Comparison of ENCODE assay signal across 8 cellular contexts in the genomic region with DNA sequence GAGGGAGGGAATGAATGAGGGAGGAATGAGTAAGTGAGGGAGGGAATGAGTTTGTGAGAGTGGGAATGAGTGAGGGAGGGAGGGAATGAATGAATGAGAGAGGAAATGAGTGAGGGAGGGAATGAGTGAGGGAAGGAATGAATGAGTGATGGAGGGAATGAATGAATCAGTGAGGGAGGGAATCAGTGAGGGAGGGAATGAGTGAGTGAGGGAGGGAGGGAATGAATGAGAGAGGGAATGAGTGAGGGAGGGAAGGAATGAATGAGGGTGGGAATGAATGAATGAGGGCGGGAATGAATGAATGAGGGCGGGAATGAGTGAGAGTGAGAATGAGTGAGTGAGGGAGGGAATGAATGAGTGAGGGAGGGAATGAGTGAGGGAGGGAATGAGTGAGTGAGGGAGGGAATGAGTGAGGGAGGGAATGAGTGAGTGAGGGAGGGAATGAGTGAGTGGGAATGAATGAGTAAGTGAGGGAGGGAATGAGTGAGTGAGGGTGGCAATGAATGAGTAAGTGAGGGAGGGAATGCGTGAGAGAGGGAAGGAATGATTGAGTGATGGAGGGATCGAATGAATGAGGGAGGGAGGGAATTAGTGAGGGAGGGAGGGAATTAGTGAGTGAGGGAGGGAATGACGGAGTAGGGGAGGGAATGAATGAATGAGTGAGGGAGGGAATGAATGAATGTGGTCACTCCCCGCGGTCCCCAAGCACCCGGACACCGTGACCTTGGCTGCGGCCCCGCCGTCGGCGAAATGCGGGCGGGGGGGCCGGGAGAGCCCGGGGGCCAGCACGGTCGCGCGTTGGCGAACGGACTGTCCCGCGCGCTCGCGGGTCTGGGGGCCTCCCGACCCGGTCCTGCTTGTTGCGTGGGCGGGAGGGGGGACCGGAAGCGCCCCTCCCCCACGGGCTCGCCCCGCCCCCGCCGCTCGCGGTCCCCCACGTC. TPM values are rescaled to one million over a fixed set of nuclear protein-coding genes. Genes with fewer than 3 reads are reported as not detected.
A peak's percentile ranks its signal among the peaks of the same experiment; 100 is the strongest.
DNase-seq lines count a peak whose midpoint lies in the region; ATAC-seq and TF ChIP-seq lines count a peak whose summit lies in the region.

No MANE protein-coding gene starts in this region.

- H3K9me3 ChIP-seq in CD4-positive, alpha-beta memory T cell (ENCODE audit: control insufficient read depth in 1 of 2, low read length in 2 of 2) = no peaks in the 10 kb centered on the region
- H3K9me3 ChIP-seq in ascending aorta = no peaks in the 10 kb centered on the region
- H3K9me3 ChIP-seq in right lobe of liver = no peaks in the 10 kb centered on the region
- no peaks in the 10 kb centered on the region for H3K9me3 ChIP-seq in upper lobe of right lung

- 28% methylated on average over 6 of the region's 43 CpGs for WGBS in right lobe of liver (ENCODE audit: insufficient coverage, low coverage, low lambda C conversion rate, missing lambda C conversion rate)

- no peak for TF ChIP-seq POLR2A in right lobe of liver (IDR thresholded peaks at IDR 0.05)

- H3K4me1 ChIP-seq in CD4-positive, alpha-beta memory T cell (ENCODE audit: insufficient read depth, low read length) = peaks cover 48% of the 10 kb centered on the region
- H3K4me1 ChIP-seq in ascending aorta (peaks cover 21 to 23% of the 10 kb centered on the region in 2 donors), right lobe of liver (peaks cover 0 to 24% (median 11%) of the 10 kb centered on the region in 4 donors), upper lobe of right lung (peaks cover 27% of the 10 kb centered on the region)

- intact Hi-C loops in CD4-positive, alpha-beta memory T cell (cut with micrococcal nuclease) = loop anchor here (2.0 to 10.0 kb wide), 4 partner anchors 34 to 634 kb away; a partner anchor contains a TSS
- intact Hi-C loops in ascending aorta (cut with DNase I) = loop anchor here (5.0 kb wide), 1 partner anchor 304 kb away; a partner anchor contains a TSS
- intact Hi-C loops in right lobe of liver (cut with DNase I) = no loop called here
- intact Hi-C loops in upper lobe of right lung (cut with DNase I) = no loop called here

- peak overlapping the region; percentile 77 to 100 (median 99) for H3K27ac Mint-ChIP-seq in CD4-positive, alpha-beta memory T cell

- H3K27ac ChIP-seq in CD4-positive, alpha-beta memory T cell (ENCODE audit: low read depth, low read length) = peak overlapping the region; percentile 100
- H3K27ac ChIP-seq in ascending aorta (peak overlapping the region; percentile 96 to 99), right lobe of liver (peak overlapping the region; percentile 99 to 100 (median 100)), upper lobe of right lung (peak overlapping the region; percentile 98)

- DNase-seq in CD4-positive, alpha-beta memory T cell = no peak
- DNase-seq in LoVo (ENCODE audit: low spot score) (peak; percentile 46), ascending aorta (ENCODE audit: low spot score in 2 of 2) (no peak), right lobe of liver (no peak), upper lobe of right lung (no peak), NCI-H345 treated with DMSO at 0.1 percent for 48 hours (lab: John Stamatoyannopoulos, UW; ENCODE audit: unreplicated experiment) (no peak)

- peaks cover 9 to 21% of the 10 kb centered on the region in 2 donors for H3K36me3 Mint-ChIP-seq in CD4-positive, alpha-beta memory T cell

- peak overlapping the region; percentile 87 to 96 (median 90) for H3K4me3 Mint-ChIP-seq in CD4-positive, alpha-beta memory T cell

- CTCF ChIA-PET in CD4-positive, alpha-beta memory T cell (lab: Charles Lee; ENCODE audit: partially characterized antibody) = no interaction called here

- peaks cover 6% of the 10 kb centered on the region for H3K36me3 ChIP-seq in CD4-positive, alpha-beta memory T cell (ENCODE audit: insufficient read depth, low read length)
- H3K36me3 ChIP-seq in ascending aorta (peaks cover 0 to 9% of the 10 kb centered on the region in 2 donors), right lobe of liver (peaks cover 0 to 3% (median 0%) of the 10 kb centered on the region in 4 donors), upper lobe of right lung (peaks cover 5% of the 10 kb centered on the region)

- H3K4me3 ChIP-seq in CD4-positive, alpha-beta memory T cell (ENCODE audit: low read length in 2 of 2) = peak overlapping the region in 1 of 2 donors; percentile 85
- peak overlapping the region; percentile 83 to 91 for H3K4me3 ChIP-seq in ascending aorta
- H3K4me3 ChIP-seq in right lobe of liver = peak overlapping the region; percentile 58 to 85 (median 59)
- peak overlapping the region; percentile 64 for H3K4me3 ChIP-seq in upper lobe of right lung

- H3K27me3 Mint-ChIP-seq in CD4-positive, alpha-beta memory T cell = no peaks in the 10 kb centered on the region

- H3K27me3 ChIP-seq in CD4-positive, alpha-beta memory T cell (ENCODE audit: insufficient read depth, low read length) = no peaks in the 10 kb centered on the region
- H3K27me3 ChIP-seq in ascending aorta = no peaks in the 10 kb centered on the region
- no peaks in the 10 kb centered on the region for H3K27me3 ChIP-seq in right lobe of liver
- H3K27me3 ChIP-seq in upper lobe of right lung = no peaks in the 10 kb centered on the region

- POLR2A ChIA-PET in CD4-positive, alpha-beta memory T cell (lab: Charles Lee; ENCODE audit: partially characterized antibody) = interaction anchor here (0.6 to 1.8 kb wide), 15 partner anchors 8 to 1066 kb away, joined by 3 to 22 read pairs (median 6); a partner anchor contains a TSS

- H3K4me1 Mint-ChIP-seq in CD4-positive, alpha-beta memory T cell = peaks cover 18 to 56% (median 39%) of the 10 kb centered on the region in 4 donors

- TF ChIP-seq CTCF in ascending aorta (IDR thresholded peaks at IDR 0.05) = no peak
- no peak for TF ChIP-seq CTCF in right lobe of liver (IDR thresholded peaks at IDR 0.05)
- TF ChIP-seq CTCF in upper lobe of right lung (IDR thresholded peaks at IDR 0.05) = no peak

- ATAC-seq in GM19397 (IDR thresholded peaks at IDR 0.05; ENCODE audit: unreplicated experiment) (peak; percentile 14), right lobe of liver (peak in 2 of 4 donors; percentile 1 to 19), upper lobe of right lung (peak; percentile 47), GM21526 (IDR thresholded peaks at IDR 0.05; ENCODE audit: low FRiP score, unreplicated experiment) (no peak)

- no peaks in the 10 kb centered on the region for H3K9me3 Mint-ChIP-seq in CD4-positive, alpha-beta memory T cell

RNA-seq across cellular contexts. Expression of a gene that starts 1.1 kb away (rescaled TPM):
- total RNA-seq in CD4-positive, alpha-beta memory T cell = 100 to 1,000 TPM; 170 to 177 TPM
- 100 to 1,000 TPM; 100 to 106 TPM for polyA plus RNA-seq in CD4-positive, alpha-beta memory T cell
- 141 TPM for total RNA-seq in ascending aorta
- 10 to 100 TPM; 25.0 to 48.0 (median 39.3) TPM for total RNA-seq in right lobe of liver
- total RNA-seq in upper lobe of right lung = 95.6 TPM

RNA-seq across cellular contexts. Expression of a gene that starts 25.1 kb away (rescaled TPM):
- total RNA-seq in CD4-positive, alpha-beta memory T cell = 10 to 100 TPM; 18.3 to 19.7 TPM
- polyA plus RNA-seq in CD4-positive, alpha-beta memory T cell = 1 to 10 TPM; 1.0 to 6.7 TPM
- 0.64 TPM for total RNA-seq in ascending aorta
- total RNA-seq in right lobe of liver = 1 to 10 TPM; 5.4 to 7.6 (median 5.8) TPM
- total RNA-seq in upper lobe of right lung = 3.0 TPM

RNA-seq across cellular contexts. Expression of a gene that starts 43.4 kb away (rescaled TPM):
- total RNA-seq in CD4-positive, alpha-beta memory T cell = 10 to 100 TPM; 38.1 to 40.3 TPM
- polyA plus RNA-seq in CD4-positive, alpha-beta memory T cell = 100 to 1,000 TPM in 1 of 2 donors, 10 to 100 TPM in 1; 99.0 to 116 TPM
- 143 TPM for total RNA-seq in ascending aorta
- 10 to 100 TPM; 20.7 to 66.5 (median 24.5) TPM for total RNA-seq in right lobe of liver
- 43.8 TPM for total RNA-seq in upper lobe of right lung

RNA-seq across cellular contexts. Expression of a gene that starts 43.4 kb away (rescaled TPM):
- total RNA-seq in CD4-positive, alpha-beta memory T cell = 10 to 100 TPM; 58.7 to 61.5 TPM
- 10 to 100 TPM; 51.8 to 53.7 TPM for polyA plus RNA-seq in CD4-positive, alpha-beta memory T cell
- total RNA-seq in ascending aorta = 86.6 TPM
- total RNA-seq in right lobe of liver = 10 to 100 TPM; 44.3 to 72.8 (median 63.0) TPM
- 82.9 TPM for total RNA-seq in upper lobe of right lung

RNA-seq across cellular contexts. Expression of a gene that starts 52.4 kb away (rescaled TPM):
- total RNA-seq in CD4-positive, alpha-beta memory T cell = not detected
- not detected for polyA plus RNA-seq in CD4-positive, alpha-beta memory T cell
- total RNA-seq in ascending aorta = 20.8 TPM
- not detected for total RNA-seq in right lobe of liver
- 9.4 TPM for total RNA-seq in upper lobe of right lung

Comparison
In these comparisons a context has a peak if more than half of its experiments do, and no peak if none do; other contexts are left out.
1. intact Hi-C loops: an anchor here in CD4-positive, alpha-beta memory T cell (2.0 to 10.0 kb wide) and ascending aorta (5.0 kb wide); none called in right lobe of liver and upper lobe of right lung.